Comparison of ENCODE assay signal across 1 cellular context in genomic region chrX:40100141-40100536, GRCh38.
TF ChIP-seq lines count a peak whose summit lies in the region.

No MANE protein-coding gene starts in this region.

TF ChIP-seq in IMR-90, 13 proteins besides CTCF, POLR2A, EP300 and RAD21:
- TF ChIP-seq FOS (IDR thresholded peaks at IDR 0.05; ENCODE audit: low read depth, low read length) (no peak), NFE2L2 (IDR thresholded peaks at IDR 0.05; ENCODE audit: low read depth, low read length) (no peak), CEBPB (IDR thresholded peaks at IDR 0.05; ENCODE audit: low read depth, low read length) (no peak), SMC3 (IDR thresholded peaks at IDR 0.05; ENCODE audit: low read depth, low read length) (no peak), USF2 (IDR thresholded peaks at IDR 0.05; ENCODE audit: low read depth, low read length) (no peak), BHLHE40 (IDR thresholded peaks at IDR 0.05; ENCODE audit: low read depth, low read length) (no peak), RCOR1 (IDR thresholded peaks at IDR 0.05; ENCODE audit: insufficient replicate concordance, low read length) (no peak), MXI1 (IDR thresholded peaks at IDR 0.05; ENCODE audit: borderline replicate concordance, low read depth, low read length) (no peak), MAFK (IDR thresholded peaks at IDR 0.05; ENCODE audit: low read depth, low read length) (no peak), ELK1 (IDR thresholded peaks at IDR 0.05; ENCODE audit: borderline replicate concordance, low read depth, low read length) (no peak), RFX5 (IDR thresholded peaks at IDR 0.05; ENCODE audit: low read depth, low read length) (no peak), MAZ (IDR thresholded peaks at IDR 0.05; ENCODE audit: borderline replicate concordance, low read depth, low read length) (no peak), CHD1 (IDR thresholded peaks at IDR 0.05; ENCODE audit: low read depth, low read length) (no peak)
